ENCODE assay signal across 1 cellular context in genomic region chr6:35496036-35496850, GRCh38.
A peak's percentile ranks its signal among the peaks of the same experiment; 100 is the strongest.
TF ChIP-seq lines count a peak whose summit lies in the region.

No MANE protein-coding gene starts in this region.

TF ChIP-seq in HepG2, 621 proteins besides CTCF, POLR2A, EP300 and RAD21 (continued from another document and continues in another):
- TF ChIP-seq BORCS8-MEF2B (CRISPR knock-in tag; IDR thresholded peaks at IDR 0.05) (no peak), ZSCAN12 (CRISPR knock-in tag; IDR thresholded peaks at IDR 0.05) (0 out of 2 replicates have a peak, but pooled peaks have one; percentile 74), ZNF451 (CRISPR knock-in tag; IDR thresholded peaks at IDR 0.05) (no peak), ZUFSP (CRISPR knock-in tag; IDR thresholded peaks at IDR 0.05; ENCODE audit: borderline replicate concordance) (no peak), ZFP36L2 (CRISPR knock-in tag; IDR thresholded peaks at IDR 0.05) (0 out of 2 replicates have a peak, but pooled peaks have one; percentile 17), PAXIP1 (CRISPR knock-in tag; conservative IDR thresholded peaks at IDR 0.05) (peak; percentile 23; the same call in 1 of the 2 replicates), ZBTB40 (IDR thresholded peaks at IDR 0.05) (no peak), ZBTB40 (CRISPR knock-in tag; IDR thresholded peaks at IDR 0.05) (no peak), ARHGAP35 (CRISPR knock-in tag; IDR thresholded peaks at IDR 0.05; ENCODE audit: borderline replicate concordance) (peak; percentile 65), RFX5 (IDR thresholded peaks at IDR 0.05; ENCODE audit: low read depth, low read length) (no peak), CREB1 (IDR thresholded peaks at IDR 0.05) (no peak), CREB1 (CRISPR knock-in tag; IDR thresholded peaks at IDR 0.05) (no peak), RFXANK (CRISPR knock-in tag; IDR thresholded peaks at IDR 0.05) (no peak), MXD4 (CRISPR knock-in tag; IDR thresholded peaks at IDR 0.05) (no peak; the same call in 1 of the 2 replicates), ZNF772 (CRISPR knock-in tag; IDR thresholded peaks at IDR 0.05) (no peak), CHCHD3 (CRISPR knock-in tag; IDR thresholded peaks at IDR 0.05) (no peak), ZNF737 (CRISPR knock-in tag; IDR thresholded peaks at IDR 0.05; ENCODE audit: borderline replicate concordance) (no peak), TFAP4 (IDR thresholded peaks at IDR 0.05; ENCODE audit: borderline replicate concordance, low read depth) (peak; percentile 55), MAF1 (CRISPR knock-in tag; IDR thresholded peaks at IDR 0.05; ENCODE audit: borderline replicate concordance) (no peak), ZBTB2 (CRISPR knock-in tag; IDR thresholded peaks at IDR 0.05; ENCODE audit: low read depth) (peak; percentile 28; the same call in 1 of the 2 replicates), SIN3A (IDR thresholded peaks at IDR 0.05; ENCODE audit: borderline replicate concordance, low read depth, low read length) (0 out of 2 replicates have a peak, but pooled peaks have one; percentile 33), KDM5A (IDR thresholded peaks at IDR 0.05; ENCODE audit: borderline replicate concordance, low read length) (no peak; the same call in 1 of the 2 replicates), HMGXB4 (CRISPR knock-in tag; IDR thresholded peaks at IDR 0.05; ENCODE audit: borderline replicate concordance in 1 of 2, low read depth in 1 of 2) (peak; percentile 45 to 54; a peak in 3 of 4 replicates), ZNF367 (CRISPR knock-in tag; IDR thresholded peaks at IDR 0.05; ENCODE audit: borderline replicate concordance) (no peak), HOXA9 (CRISPR knock-in tag; IDR thresholded peaks at IDR 0.05; ENCODE audit: borderline replicate concordance) (no peak; the same call in 1 of the 2 replicates), ZNF512 (CRISPR knock-in tag; IDR thresholded peaks at IDR 0.05) (no peak), ZC3H4 (CRISPR knock-in tag; IDR thresholded peaks at IDR 0.05; ENCODE audit: borderline replicate concordance) (no peak), TSC22D2 (CRISPR knock-in tag; IDR thresholded peaks at IDR 0.05; ENCODE audit: borderline replicate concordance) (no peak), ZBTB10 (CRISPR knock-in tag; IDR thresholded peaks at IDR 0.05; ENCODE audit: borderline replicate concordance) (no peak; the same call in 1 of the 2 replicates), ZFP90 (CRISPR knock-in tag; IDR thresholded peaks at IDR 0.05; ENCODE audit: borderline replicate concordance) (no peak; the same call in 1 of the 2 replicates), ZKSCAN1 (IDR thresholded peaks at IDR 0.05; ENCODE audit: low read length) (no peak), CHD4 (IDR thresholded peaks at IDR 0.05; ENCODE audit: borderline replicate concordance, low read length) (no peak), SRSF1 (optimal IDR thresholded peaks at IDR 0.05; ENCODE audit: low read depth, low read length) (peak; percentile 28), THAP11 (CRISPR knock-in tag; IDR thresholded peaks at IDR 0.05) (no peak), GABPA (IDR thresholded peaks at IDR 0.05; ENCODE audit: low read depth, low read length) (no peak), GABPA (CRISPR knock-in tag; IDR thresholded peaks at IDR 0.05; ENCODE audit: low read depth) (no peak)
